Comparison of ENCODE assay signal across 9 cellular contexts in the genomic region with DNA sequence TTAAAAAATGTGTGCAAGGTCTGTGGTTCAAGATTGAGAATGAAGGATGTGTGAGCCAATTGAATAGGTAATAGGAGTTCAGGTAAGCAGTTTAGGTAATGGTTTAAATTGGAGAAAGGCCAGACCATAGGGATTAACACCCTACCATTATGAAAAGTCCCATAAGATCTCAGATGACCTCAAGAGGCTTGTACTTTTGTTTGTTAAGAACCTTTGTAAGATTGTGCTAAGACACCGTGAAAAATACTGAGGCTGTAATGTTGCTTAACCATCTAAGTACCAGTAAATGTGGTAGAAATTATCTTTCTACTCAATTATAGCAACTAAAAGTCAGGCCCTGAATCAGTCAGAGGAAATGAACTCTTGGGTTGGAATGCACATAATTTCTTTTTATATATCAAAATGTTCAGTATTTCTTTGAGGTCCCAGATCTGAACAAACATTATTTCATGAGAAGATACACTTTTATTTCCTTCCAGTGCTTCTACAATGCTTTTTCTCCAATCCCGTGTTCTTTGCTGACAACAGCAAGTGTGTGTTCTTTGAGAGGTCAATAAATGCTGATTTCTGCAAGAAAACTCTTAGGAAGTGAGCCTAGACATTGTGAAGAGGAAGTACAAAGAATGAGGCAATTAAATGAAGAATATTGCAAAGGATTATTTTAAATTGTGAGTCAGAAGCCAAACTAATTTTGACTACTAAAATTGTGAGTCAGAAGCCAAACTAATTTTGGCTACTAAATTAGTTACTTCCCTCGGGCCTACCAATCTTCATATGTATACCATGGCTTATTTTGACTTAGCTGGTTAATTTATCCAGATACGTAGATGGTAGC.
DNase-seq lines count a peak whose midpoint lies in the region; ATAC-seq lines count a peak whose summit lies in the region.
"Had no signal": no experiment of that assay in that cellular context is flagged by ENCODE, and none has a peak within 500 bp of the region (broad histone marks: within the 10 kb centered on the region; RNA-seq: fewer than 3 reads in every experiment).

No MANE protein-coding gene starts in this region.

- peak; percentile 37 for ATAC-seq in activated T-helper 17 cell treated with anti-CD3 and anti-CD28 coated beads, Interleukin-2, amount 50 U/mL, for 72 hours (replicated peaks)
- no peak for ATAC-seq in HG02678 (IDR thresholded peaks at IDR 0.05; ENCODE audit: unreplicated experiment)
- ATAC-seq in HG03521 (IDR thresholded peaks at IDR 0.05; ENCODE audit: unreplicated experiment) = no peak

- H3K36me3 Mint-ChIP-seq in activated T-helper 17 cell treated with anti-CD3 and anti-CD28 coated beads, Interleukin-2, amount 50 U/mL, for 72 hours (ENCODE audit: low read depth) = no peaks in the 10 kb centered on the region

- peak overlapping the region; percentile 16 for H3K4me3 Mint-ChIP-seq in activated T-helper 17 cell treated with anti-CD3 and anti-CD28 coated beads, Interleukin-2, amount 50 U/mL, for 72 hours

- peak overlapping the region; percentile 41 for H3K27ac Mint-ChIP-seq in activated T-helper 17 cell treated with anti-CD3 and anti-CD28 coated beads, Interleukin-2, amount 50 U/mL, for 72 hours

- DNase-seq in AML-193 (lab: John Stamatoyannopoulos, UW) = peak; percentile 82 to 87
- peak; percentile 64 for DNase-seq in HS-5 (ENCODE audit: low read depth)
- peak; percentile 65 for DNase-seq in medulla oblongata (ENCODE audit: extremely low spot score)
- no peak for DNase-seq in NCI-H774 (lab: John Stamatoyannopoulos, UW)
- no peak for DNase-seq in OCI-M2 (lab: John Stamatoyannopoulos, UW; ENCODE audit: unreplicated experiment)
- DNase-seq: KG1 had no signal

- no peaks in the 10 kb centered on the region for H3K9me3 Mint-ChIP-seq in activated T-helper 17 cell treated with anti-CD3 and anti-CD28 coated beads, Interleukin-2, amount 50 U/mL, for 72 hours

- H3K27me3 Mint-ChIP-seq in activated T-helper 17 cell treated with anti-CD3 and anti-CD28 coated beads, Interleukin-2, amount 50 U/mL, for 72 hours = no peaks in the 10 kb centered on the region

- peaks cover 43% of the 10 kb centered on the region for H3K4me1 Mint-ChIP-seq in activated T-helper 17 cell treated with anti-CD3 and anti-CD28 coated beads, Interleukin-2, amount 50 U/mL, for 72 hours

Comparison
In these comparisons a context has a peak if more than half of its experiments do, and no peak if none do; other contexts are left out.
1. DNase-seq: peak in AML-193 (2 of 2), HS-5 (single experiment) and medulla oblongata (single experiment); none in NCI-H774 (single experiment) and OCI-M2 (single experiment).